8 cellular contexts compared by ENCODE assay signal in genomic region chr15:92521624-92522008, GRCh38.
DNase-seq lines count a peak whose midpoint lies in the region; ATAC-seq and TF ChIP-seq lines count a peak whose summit lies in the region.

No MANE protein-coding gene starts in this region.

- no peak for TF ChIP-seq POLR2A in NB4 (IDR thresholded peaks at IDR 0.05; ENCODE audit: extremely low read depth, insufficient read length)

- no peaks in the 10 kb centered on the region for H3K36me3 Mint-ChIP-seq in T-cell

- peak; percentile 83 for ATAC-seq in HG02759 (IDR thresholded peaks at IDR 0.05; ENCODE audit: unreplicated experiment)
- ATAC-seq in T-cell (replicated peaks in 1 of 4) = peak in 3 of 4 experiments; percentile 58 to 73 (median 60)

- TF ChIP-seq CTCF in GM13977 (IDR thresholded peaks at IDR 0.05; ENCODE audit: extremely low read depth, insufficient read depth, missing control alignments) (peak; percentile 65), NB4 (IDR thresholded peaks at IDR 0.05; ENCODE audit: low read depth, low read length) (peak; percentile 56)

- H3K4me3 Mint-ChIP-seq in T-cell = no peak overlapping the region

- no peak overlapping the region for H3K27ac Mint-ChIP-seq in T-cell

- no peaks in the 10 kb centered on the region for H3K9me3 Mint-ChIP-seq in T-cell

- DNase-seq in ACHN (peak; percentile 61), GM13977 (ENCODE audit: low spot score) (peak; percentile 62), NB4 (ENCODE audit: low read depth) (peak; percentile 71), T-cell (peak in 30 of 34 experiments; percentile 2 to 43 (median 17)), T47D (ENCODE audit: low read depth in 1 of 2, low spot score in 1 of 2) (peak; percentile 44 to 89), iris pigment epithelial cell (ENCODE audit: low read depth) (peak; percentile 67)
- peak; percentile 17 to 42 for DNase-seq in stimulated activated CD4-positive, alpha-beta T cell treated with anti-CD3 and anti-CD28 coated beads, Interleukin-15, amount 100 ng/mL, for 48 hours (ENCODE audit: low read depth in 2 of 2)

- POLR2A ChIA-PET in T-cell (lab: Charles Lee) = no interaction called here

- in situ Hi-C loops in ACHN (cut with HindIII; ENCODE audit: low pct_ligation_motif_present, low pct_unique_long_range_greater_than_20kb, low sequenced_read_pairs) (no loop called here), GM13977 (cut with MboI; ENCODE audit: low pct_unique_long_range_greater_than_20kb, low sequenced_read_pairs, unreplicated experiment) (loop anchor here (10.0 kb wide), 1 partner anchor 183 kb away; no protein-coding TSS in a partner anchor), T47D (cut with HindIII; ENCODE audit: low pct_unique_long_range_greater_than_20kb, low sequenced_read_pairs) (no loop called here)

- H3K4me1 Mint-ChIP-seq in T-cell = peaks cover 0 to 9% (median 2%) of the 10 kb centered on the region in 3 donors

- CTCF ChIA-PET in T-cell (lab: Charles Lee) = interaction anchor here (0.6 to 1.4 kb wide), 3 partner anchors 193 to 533 kb away, joined by 3 to 13 read pairs (median 4); no protein-coding TSS in a partner anchor

- no peak overlapping the region for H3K4me3 ChIP-seq in NB4 (ENCODE audit: low read depth, low read length)

- peaks cover 5 to 8% of the 10 kb centered on the region in 2 donors for H3K27me3 Mint-ChIP-seq in T-cell

Comparison
In these comparisons a context has a peak if more than half of its experiments do, and no peak if none do; other contexts are left out.
1. DNase-seq: peak in every context shown above with its lines; median percentile 71 in NB4; 67 in iris pigment epithelial cell; 66 in T47D; 62 in GM13977; 61 in ACHN; 30 in stimulated activated CD4-positive, alpha-beta T cell treated with anti-CD3 and anti-CD28 coated beads, Interleukin-15, amount 100 ng/mL, for 48 hours; 17 in T-cell.